In genomic region chr1:199704231-199704630, GRCh38 we compare ENCODE assay signal across 17 cellular contexts.
DNase-seq lines count a peak whose midpoint lies in the region; ATAC-seq, FAIRE-seq and TF ChIP-seq lines count a peak whose summit lies in the region.
"Had no signal": no experiment of that assay in that cellular context is flagged by ENCODE, and none has a peak within 500 bp of the region (broad histone marks: within the 10 kb centered on the region; RNA-seq: fewer than 3 reads in every experiment).

No MANE protein-coding gene starts in this region.

- H3K36me3 ChIP-seq in GM23338 (ENCODE audit: insufficient read depth) (no peaks in the 10 kb centered on the region), PC-9 (ENCODE audit: low read depth) (no peaks in the 10 kb centered on the region)

- H3K4me1 ChIP-seq in GM23338 (ENCODE audit: insufficient read depth) (no peaks in the 10 kb centered on the region), PC-9 (replicated peaks; ENCODE audit: insufficient read depth) (no peaks in the 10 kb centered on the region)

- no peak overlapping the region for H3K27ac ChIP-seq in GM23338 (ENCODE audit: low read depth)
- H3K27ac ChIP-seq in PC-9, result no peak overlapping the region

- no peaks in the 10 kb centered on the region for H3K27me3 ChIP-seq in GM23338 (ENCODE audit: insufficient read depth)
- no peaks in the 10 kb centered on the region for H3K27me3 ChIP-seq in PC-9 (ENCODE audit: insufficient read depth, low read depth)

- no peaks in the 10 kb centered on the region for H3K9me3 Mint-ChIP-seq in GM23338
- H3K9me3 Mint-ChIP-seq in natural killer cell treated with Interleukin-12 subunit alpha and Interleukin-12 subunit beta and Interleukin-15 and Interleukin-18, amount 100 ng/mL, for 72 hours, result no peaks in the 10 kb centered on the region
- no peaks in the 10 kb centered on the region for H3K9me3 Mint-ChIP-seq in activated CD4-positive, alpha-beta T cell treated with anti-CD3 and anti-CD28 coated beads, Interleukin-2, amount 10 ng/mL, durations not matched to agents 24 days and 14 days
- H3K9me3 Mint-ChIP-seq: CD4-positive, alpha-beta memory T cell; H9 had no signal

- BruUV-seq in PC-9 (replicated peaks; lab: Mats Ljungman, UMichigan), result no TSS peak

- CTCF ChIA-PET in PC-9 (lab: Charles Lee), result no interaction called here

- no peak overlapping the region for H3K4me3 Mint-ChIP-seq in GM23338
- H3K4me3 Mint-ChIP-seq in natural killer cell treated with Interleukin-12 subunit alpha and Interleukin-12 subunit beta and Interleukin-15 and Interleukin-18, amount 100 ng/mL, for 72 hours, result no peak overlapping the region
- H3K4me3 Mint-ChIP-seq in activated CD4-positive, alpha-beta T cell treated with anti-CD3 and anti-CD28 coated beads, Interleukin-2, amount 10 ng/mL, durations not matched to agents 24 days and 14 days, result no peak overlapping the region
- H3K4me3 Mint-ChIP-seq: CD4-positive, alpha-beta memory T cell; H9 had no signal

- no peaks in the 10 kb centered on the region for H3K9me2 ChIP-seq in GM23338 (ENCODE audit: insufficient read depth)
- no peaks in the 10 kb centered on the region for H3K9me2 ChIP-seq in PC-9 (ENCODE audit: insufficient read depth)

- H3F3A ChIP-seq in GM23338 (replicated peaks; ENCODE audit: low read depth) (no peaks in the 10 kb centered on the region), PC-9 (ENCODE audit: insufficient read depth, low read depth) (no peaks in the 10 kb centered on the region)

- H2AFZ ChIP-seq in GM23338 (peak overlapping the region; percentile 1; the same call in 1 of the 2 replicates), PC-9 (0 out of 2 replicates have a peak overlapping the region, but pooled peaks have one; percentile 9)

- H3K4me3 ChIP-seq in GM23338, result no peak overlapping the region
- no peak overlapping the region for H3K4me3 ChIP-seq in PC-9

- H3K36me3 Mint-ChIP-seq in GM23338 (ENCODE audit: low read depth), result no peaks in the 10 kb centered on the region
- H3K36me3 Mint-ChIP-seq in natural killer cell treated with Interleukin-12 subunit alpha and Interleukin-12 subunit beta and Interleukin-15 and Interleukin-18, amount 100 ng/mL, for 72 hours, result no peaks in the 10 kb centered on the region
- H3K36me3 Mint-ChIP-seq in activated CD4-positive, alpha-beta T cell treated with anti-CD3 and anti-CD28 coated beads, Interleukin-2, amount 10 ng/mL, durations not matched to agents 24 days and 14 days (ENCODE audit: low read depth), result no peaks in the 10 kb centered on the region
- H3K36me3 Mint-ChIP-seq: CD4-positive, alpha-beta memory T cell had no signal

- intact Hi-C loops in PC-9 (cut with micrococcal nuclease; ENCODE audit: unreplicated experiment), result no loop called here
- intact Hi-C loops in activated CD4-positive, alpha-beta T cell treated with anti-CD3 and anti-CD28 coated beads, Interleukin-2, amount 10 ng/mL, durations not matched to agents 24 days and 14 days (cut with micrococcal nuclease), result no loop called here

- no peak overlapping the region for H3K4me2 ChIP-seq in GM23338
- H3K4me2 ChIP-seq in PC-9, result no peak overlapping the region

- ATAC-seq in GM23338 (no peak), left lobe of liver (peak; percentile 80), HG02798 (IDR thresholded peaks at IDR 0.05; ENCODE audit: poor library complexity, unreplicated experiment) (no peak)
- ATAC-seq in natural killer cell treated with Interleukin-12 subunit alpha and Interleukin-12 subunit beta and Interleukin-15 and Interleukin-18, amount 100 ng/mL, for 72 hours, result no peak

- 0 out of 2 replicates have a peak, but pooled peaks cover 9% of the 10 kb centered on the region for H3K9me3 ChIP-seq in PC-9 (ENCODE audit: insufficient read depth, low read depth)

- POLR2A ChIA-PET in PC-9 (lab: Charles Lee; ENCODE audit: unreplicated experiment), result no interaction called here

- no peak for TF ChIP-seq CTCF in GM23338 (conservative IDR thresholded peaks at IDR 0.05; ENCODE audit: low read depth in 2 of 2)
- TF ChIP-seq CTCF in PC-9 (conservative IDR thresholded peaks at IDR 0.05), result no peak

- DNase-seq in GM23338 (ENCODE audit: low spot score) (no peak), H54 (ENCODE audit: insufficient read length, low spot score) (no peak), PC-9 (no peak), left lobe of liver (ENCODE audit: low spot score) (no peak), SIG-M5 treated with dmso at 0.1 percent for 504 hours (lab: John Stamatoyannopoulos, UW; ENCODE audit: unreplicated experiment) (no peak)
- DNase-seq in natural killer cell treated with Interleukin-12 subunit alpha and Interleukin-12 subunit beta and Interleukin-15 and Interleukin-18, amount 100 ng/mL, for 72 hours (ENCODE audit: low spot score), result no peak
- no peak for DNase-seq in activated CD4-positive, alpha-beta T cell treated with anti-CD3 and anti-CD28 coated beads, Interleukin-2, amount 10 ng/mL, durations not matched to agents 24 days and 14 days
- DNase-seq: C1 segment of cervical spinal cord; Calu3; CD4-positive, alpha-beta memory T cell; COR-L47; DMS53; DMS79 treated with DMSO at 0.1 percent for 48 hours; GF-D8; H9 had no signal

- H3K27me3 Mint-ChIP-seq in GM23338 (ENCODE audit: insufficient read depth, low read depth, poor library complexity), result no peaks in the 10 kb centered on the region
- peaks cover 16 to 26% of the 10 kb centered on the region in 2 donors for H3K27me3 Mint-ChIP-seq in natural killer cell treated with Interleukin-12 subunit alpha and Interleukin-12 subunit beta and Interleukin-15 and Interleukin-18, amount 100 ng/mL, for 72 hours
- H3K27me3 Mint-ChIP-seq in activated CD4-positive, alpha-beta T cell treated with anti-CD3 and anti-CD28 coated beads, Interleukin-2, amount 10 ng/mL, durations not matched to agents 24 days and 14 days, result peaks cover 8% of the 10 kb centered on the region

- H4K20me1 ChIP-seq in GM23338 (replicated peaks; ENCODE audit: insufficient read depth) (no peaks in the 10 kb centered on the region), PC-9 (ENCODE audit: insufficient read depth) (no peaks in the 10 kb centered on the region)

- peak; percentile 11 for FAIRE-seq in H54 (lab: Jason Lieb, UNC)
- FAIRE-seq: GM12891 had no signal

- no peak for TF ChIP-seq POLR2A in H54 (IDR thresholded peaks at IDR 0.05; ENCODE audit: low read depth, low read length)

- no peaks in the 10 kb centered on the region; the same call in 2 of the 3 replicates for H3K4me1 Mint-ChIP-seq in GM23338
- peaks cover 0 to 2% of the 10 kb centered on the region in 2 donors for H3K4me1 Mint-ChIP-seq in natural killer cell treated with Interleukin-12 subunit alpha and Interleukin-12 subunit beta and Interleukin-15 and Interleukin-18, amount 100 ng/mL, for 72 hours (ENCODE audit: low read depth in 2 of 2)
- H3K4me1 Mint-ChIP-seq in activated CD4-positive, alpha-beta T cell treated with anti-CD3 and anti-CD28 coated beads, Interleukin-2, amount 10 ng/mL, durations not matched to agents 24 days and 14 days, result no peaks in the 10 kb centered on the region
- H3K4me1 Mint-ChIP-seq: H9 had no signal

- H3K79me2 ChIP-seq in GM23338 (replicated peaks; ENCODE audit: insufficient read depth), result no peaks in the 10 kb centered on the region
- no peaks in the 10 kb centered on the region for H3K79me2 ChIP-seq in PC-9 (ENCODE audit: low read depth)

- no peak overlapping the region for H3K27ac Mint-ChIP-seq in GM23338
- no peak overlapping the region for H3K27ac Mint-ChIP-seq in natural killer cell treated with Interleukin-12 subunit alpha and Interleukin-12 subunit beta and Interleukin-15 and Interleukin-18, amount 100 ng/mL, for 72 hours
- H3K27ac Mint-ChIP-seq in activated CD4-positive, alpha-beta T cell treated with anti-CD3 and anti-CD28 coated beads, Interleukin-2, amount 10 ng/mL, durations not matched to agents 24 days and 14 days, result no peak overlapping the region
- H3K27ac Mint-ChIP-seq: CD4-positive, alpha-beta memory T cell; H9 had no signal

TF ChIP-seq in GM23338, 12 proteins besides CTCF, POLR2A, EP300 and RAD21 (continues in another document):
- TF ChIP-seq EZH2phosphoT487 (IDR thresholded peaks at IDR 0.05; ENCODE audit: unreplicated experiment) (no peak), ETS1 (IDR thresholded peaks at IDR 0.05) (no peak), REST (IDR thresholded peaks at IDR 0.05; ENCODE audit: unreplicated experiment) (no peak)
